Comparison of ENCODE assay signal across 8 cellular contexts in genomic region chr7:32846630-32847225, GRCh38. TPM values are rescaled to one million over a fixed set of nuclear protein-coding genes. Genes with fewer than 3 reads are reported as not detected.
DNase-seq lines count a peak whose midpoint lies in the region; ATAC-seq, FAIRE-seq and TF ChIP-seq lines count a peak whose summit lies in the region.

No MANE protein-coding gene starts in this region.

- H3K27ac ChIP-seq in kidney (ENCODE audit: low read depth in 2 of 2, low read length in 2 of 2) = no peak overlapping the region

- H3K27ac Mint-ChIP-seq in WTC11 = peak overlapping the region; percentile 65; the same call in 1 of the 2 replicates

- H3K9ac ChIP-seq in kidney (ENCODE audit: low read length in 2 of 2) = no peak overlapping the region

- no peak for FAIRE-seq in bronchial epithelial cell (lab: Jason Lieb, UNC)
- FAIRE-seq in kidney (lab: Jason Lieb, UNC) = peak; percentile 55

- H3K9me3 Mint-ChIP-seq in WTC11 = peaks cover 33% of the 10 kb centered on the region

- H3K27me3 ChIP-seq in bronchial epithelial cell (ENCODE audit: control insufficient read depth, insufficient read depth, low read length) = no peaks in the 10 kb centered on the region

- H3K36me3 ChIP-seq in bronchial epithelial cell (ENCODE audit: control insufficient read depth, insufficient read depth, low read length) = no peaks in the 10 kb centered on the region
- no peaks in the 10 kb centered on the region for H3K36me3 ChIP-seq in kidney (ENCODE audit: control insufficient read depth in 1 of 2, insufficient read depth in 2 of 2, low read length in 2 of 2)

- peaks cover 0 to 3% of the 10 kb centered on the region in 2 donors for H3K4me1 ChIP-seq in kidney (ENCODE audit: control insufficient read depth in 1 of 2, insufficient read depth in 1 of 2, low read depth in 1 of 2, low read length in 2 of 2)

- H3K4me3 Mint-ChIP-seq in WTC11 = no peak overlapping the region

- no peaks in the 10 kb centered on the region for H3K9me3 ChIP-seq in kidney (ENCODE audit: control insufficient read depth in 1 of 2, low read length in 2 of 2)

- H3K4me3 ChIP-seq in bronchial epithelial cell (ENCODE audit: low read depth, low read length) (no peak overlapping the region), kidney (ENCODE audit: low read length in 2 of 2) (no peak overlapping the region)

- TF ChIP-seq CTCF in WTC11 (IDR thresholded peaks at IDR 0.05) (peak; percentile 90), bronchial epithelial cell (IDR thresholded peaks at IDR 0.05; ENCODE audit: insufficient read depth, low read length, severe bottlenecking) (peak; percentile 79), kidney (IDR thresholded peaks at IDR 0.05; ENCODE audit: borderline replicate concordance, extremely low read depth, insufficient read depth) (peak; percentile 77)

- H3K4me1 Mint-ChIP-seq in WTC11 = peaks cover 36% of the 10 kb centered on the region

- ATAC-seq in HG02884 (IDR thresholded peaks at IDR 0.05; ENCODE audit: unreplicated experiment) (peak; percentile 100), WTC11 (peak; percentile 99)

- POLR2A ChIA-PET in WTC11 (lab: Charles Lee) = no interaction called here

- CTCF ChIA-PET in WTC11 (lab: Charles Lee) = interaction anchor here (0.6 to 4.4 kb wide), 35 partner anchors 9 to 326 kb away, joined by 3 to 54 read pairs (median 5); partner anchors contain the start of genes BBS9, FKBP9, KBTBD2 and NT5C3A

- H3K27me3 Mint-ChIP-seq in WTC11 (ENCODE audit: low read depth) = peaks cover 8% of the 10 kb centered on the region

- peak; percentile 7 for DNase-seq in NCI-H2196 (lab: John Stamatoyannopoulos, UW; ENCODE audit: unreplicated experiment)
- no peak for DNase-seq in NCI-H2196 treated with DMSO at 0.1 percent for 48 hours (lab: John Stamatoyannopoulos, UW; ENCODE audit: unreplicated experiment)
- DNase-seq in NCI-H146 (lab: John Stamatoyannopoulos, UW) = peak; percentile 63
- peak; percentile 94 for DNase-seq in WTC11 (ENCODE audit: low spot score)
- DNase-seq in bronchial epithelial cell (ENCODE audit: low read depth) = peak; percentile 69
- DNase-seq in kidney = peak; percentile 90
- peak; percentile 88 to 95 for DNase-seq in stimulated activated CD4-positive, alpha-beta T cell treated with anti-CD3 and anti-CD28 coated beads, Interleukin-1b, Interleukin-23, amount 100 ng/mL, for 4 hours (ENCODE audit: low read depth in 2 of 2)

- intact Hi-C loops in kidney (cut with DNase I) = no loop called here

- H3K36me3 Mint-ChIP-seq in WTC11 = peaks cover 23% of the 10 kb centered on the region

TF ChIP-seq in WTC11, 78 proteins besides CTCF, POLR2A, EP300 and RAD21 (continues in another document):
- TF ChIP-seq AFF4 (CRISPR knock-in tag; IDR thresholded peaks at IDR 0.05; ENCODE audit: borderline replicate concordance) = no peak
- TF ChIP-seq GRHL2 (CRISPR knock-in tag; IDR thresholded peaks at IDR 0.05; ENCODE audit: insufficient replicate concordance, severe bottlenecking) = no peak
- no peak for TF ChIP-seq ZNF219 (CRISPR knock-in tag; IDR thresholded peaks at IDR 0.05; ENCODE audit: borderline replicate concordance)
- TF ChIP-seq TP53 (CRISPR knock-in tag; IDR thresholded peaks at IDR 0.05) = no peak
- TF ChIP-seq NR1H2 (CRISPR knock-in tag; IDR thresholded peaks at IDR 0.05) = no peak
- TF ChIP-seq USF2 (CRISPR knock-in tag; IDR thresholded peaks at IDR 0.05) = no peak
- no peak for TF ChIP-seq PREB (CRISPR knock-in tag; IDR thresholded peaks at IDR 0.05; ENCODE audit: borderline replicate concordance)
- TF ChIP-seq CREM (CRISPR knock-in tag; IDR thresholded peaks at IDR 0.05) = no peak
- no peak for TF ChIP-seq ATF3 (CRISPR knock-in tag; conservative IDR thresholded peaks at IDR 0.05)
- no peak for TF ChIP-seq ZNF317 (CRISPR knock-in tag; IDR thresholded peaks at IDR 0.05; ENCODE audit: borderline replicate concordance, low read depth)
- no peak for TF ChIP-seq FOXP4 (CRISPR knock-in tag; IDR thresholded peaks at IDR 0.05)
- TF ChIP-seq ATF6 (CRISPR knock-in tag; IDR thresholded peaks at IDR 0.05) = no peak

RNA-seq across cellular contexts. Expression of gene KBTBD2, which starts 44.8 kb away (rescaled TPM):
- total RNA-seq in WTC11 (2021) (26.8 to 29.7 TPM (median 28.2 TPM) in 3 replicates), bronchial epithelial cell (26.6 and 47.7 TPM in 2 replicates), kidney (34.0 TPM)
- polyA plus RNA-seq in kidney (ENCODE audit: insufficient read depth, low read depth, low replicate concordance) = 12.1 TPM
